Comparison of ENCODE assay signal across 8 cellular contexts in genomic region chr16:85612801-85613608, GRCh38. TPM values are rescaled to one million over a fixed set of nuclear protein-coding genes. Genes with fewer than 3 reads are reported as not detected.
DNase-seq lines count a peak whose midpoint lies in the region; TF ChIP-seq lines count a peak whose summit lies in the region.

TSS of gene GSE1 (plus strand) at chr16:85613322. CDS start at chr16:85613392, 70 bp downstream.

- TF ChIP-seq POLR2A in GM10847 (IDR thresholded peaks at IDR 0.05; ENCODE audit: extremely low read depth, insufficient read length) = peak; percentile 55

- H3K9me3 ChIP-seq in left ventricle myocardium inferior (replicated peaks) = no peaks in the 10 kb centered on the region

- 0 to 1% (median 0%) methylated on average over 73 to 81 of the region's 81 CpGs for WGBS in adipose tissue, 3 donors

- no peaks in the 10 kb centered on the region for H3K36me3 Mint-ChIP-seq in HFFc6 (ENCODE audit: low read depth)

- H3K27me3 ChIP-seq in left ventricle myocardium inferior (ENCODE audit: low read depth) (no peaks in the 10 kb centered on the region), rectal smooth muscle tissue (ENCODE audit: control insufficient read depth, insufficient read depth, low read length) (no peaks in the 10 kb centered on the region)

- DNase-seq in HFFc6 (peak; percentile 85), NCI-H1048 (lab: John Stamatoyannopoulos, UW) (peak; percentile 76), SKM-1 treated with dmso at 0.1 percent for 144 hours (lab: John Stamatoyannopoulos, UW; ENCODE audit: unreplicated experiment) (peak; percentile 81), left ventricle myocardium inferior (peak; percentile 93), OCI-M2 (lab: John Stamatoyannopoulos, UW; ENCODE audit: unreplicated experiment) (no peak)

- peak within 1 kb of the TSS; percentile 76 for H3K4me3 Mint-ChIP-seq in HFFc6

- peaks cover 81% of the 10 kb centered on the region for H3K4me1 ChIP-seq in left ventricle myocardium inferior
- H3K4me1 ChIP-seq in rectal smooth muscle tissue (ENCODE audit: control insufficient read depth, insufficient read depth, low read length) = peaks cover 35% of the 10 kb centered on the region

- intact Hi-C loops in left ventricle myocardium inferior (cut with micrococcal nuclease) = no loop called here

- peaks cover 23% of the 10 kb centered on the region for H3K4me1 Mint-ChIP-seq in HFFc6 (ENCODE audit: low read depth)

- no peak within 1 kb of the TSS for H3K9ac ChIP-seq in rectal smooth muscle tissue (ENCODE audit: low read length)

- H3K4me3 ChIP-seq in left ventricle myocardium inferior = peak within 1 kb of the TSS; percentile 82
- H3K4me3 ChIP-seq in rectal smooth muscle tissue (ENCODE audit: low read length) = peak within 1 kb of the TSS; percentile 76

- H3K27ac Mint-ChIP-seq in HFFc6 = peak within 1 kb of the TSS; percentile 78

- H3K36me3 ChIP-seq in left ventricle myocardium inferior (peaks cover 2% of the 10 kb centered on the region), rectal smooth muscle tissue (ENCODE audit: control insufficient read depth, insufficient read depth, low read length) (no peaks in the 10 kb centered on the region)

- 0 out of 2 replicates have a peak, but pooled peaks have one; percentile 1 for TF ChIP-seq CTCF in HFFc6 (IDR thresholded peaks at IDR 0.05)
- TF ChIP-seq CTCF in left ventricle myocardium inferior (IDR thresholded peaks at IDR 0.05; ENCODE audit: borderline replicate concordance) = no peak

- no peaks in the 10 kb centered on the region for H3K9me3 Mint-ChIP-seq in HFFc6

- H3K27ac ChIP-seq in adipose tissue (ENCODE audit: low read depth, low read length) = peak within 1 kb of the TSS; percentile 4
- H3K27ac ChIP-seq in left ventricle myocardium inferior (replicated peaks) = peak within 1 kb of the TSS; percentile 96
- H3K27ac ChIP-seq in rectal smooth muscle tissue (ENCODE audit: low read depth, low read length) = peak within 1 kb of the TSS; percentile 82

- peaks cover 2% of the 10 kb centered on the region for H3K27me3 Mint-ChIP-seq in HFFc6 (ENCODE audit: insufficient read depth)

RNA-seq across cellular contexts. Expression of gene GSE1, which starts in this region (rescaled TPM):
- total RNA-seq in HFFc6 (2021; fragmentation: NEBNext Ultra II Directional; extraction: Animal tissue kit (Norgen Biotek cat#: 25700)) = 10 to 100 TPM; 49.2 to 62.3 (median 58.1) TPM
- polyA plus RNA-seq in adipose tissue = 10 to 100 TPM; 20.2 to 85.3 (median 55.9) TPM
- total RNA-seq in left ventricle myocardium inferior = 34.2 TPM

Comparison
In these comparisons a context has a peak if more than half of its experiments do, and no peak if none do; other contexts are left out.
1. H3K27ac ChIP-seq: peak in every context shown above with its lines; median percentile 96 in left ventricle myocardium inferior; 82 in rectal smooth muscle tissue; 4 in adipose tissue.